In the genomic region with DNA sequence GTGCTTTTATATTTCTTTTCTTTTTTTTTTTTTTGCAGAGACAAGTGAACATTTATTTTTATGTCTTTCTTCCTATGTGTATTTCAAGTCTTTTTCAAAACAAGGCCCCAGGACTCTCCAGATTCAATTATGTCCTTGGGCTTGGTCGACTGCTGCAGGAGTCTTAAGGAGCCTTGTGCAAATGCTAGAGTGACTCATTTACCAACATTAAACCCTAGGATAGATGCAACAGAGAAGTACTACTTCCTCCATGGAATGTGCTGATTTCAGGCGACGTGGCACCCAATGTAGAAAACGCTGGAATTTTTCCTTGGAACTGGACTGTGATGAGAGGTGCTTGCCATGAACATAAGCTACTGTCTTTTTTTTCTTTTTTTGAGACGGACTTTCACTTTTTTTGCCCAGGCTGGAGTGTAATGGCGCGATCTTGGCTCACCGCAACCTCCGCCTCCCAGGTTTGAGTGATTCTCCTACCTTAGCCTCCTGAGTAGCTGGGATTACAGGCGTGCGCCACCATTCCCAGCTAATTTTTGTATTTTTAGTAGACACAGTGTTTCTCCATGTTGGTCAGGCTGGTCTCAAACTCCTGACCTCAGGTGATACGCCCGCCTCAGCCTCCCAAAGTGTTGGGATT, we compare ENCODE assay signal across 8 cellular contexts. TPM values are rescaled to one million over a fixed set of nuclear protein-coding genes. Genes with fewer than 3 reads are reported as not detected.
DNase-seq lines count a peak whose midpoint lies in the region; ATAC-seq and TF ChIP-seq lines count a peak whose summit lies in the region.
"Not testable (repeated sequence)": the region's sequence is repeated elsewhere in the genome, so short reads cannot be mapped to it uniquely, and the experiment has no call there.

No MANE protein-coding gene starts in this region.

- not testable (repeated sequence) for DNase-seq in CD4-positive, CD25-positive, alpha-beta regulatory T cell; RWPE1 (ENCODE audit: low spot score); activated T-cell treated with anti-CD3 and anti-CD28 coated beads, Interleukin-2, amount 50 U/mL, for 24 hours; MCF 10A (ENCODE audit: unreplicated experiment); natural killer cell treated with Interleukin-12 subunit alpha and Interleukin-12 subunit beta and Interleukin-15 and Interleukin-18, amount 100 ng/mL, for 72 hours (ENCODE audit: low spot score)

- not testable (repeated sequence) for TF ChIP-seq CTCF in RWPE1 (conservative IDR thresholded peaks at IDR 0.05; ENCODE audit: low read depth); MCF 10A (IDR thresholded peaks at IDR 0.05; ENCODE audit: unreplicated experiment)

- H3K27ac ChIP-seq in CD4-positive, CD25-positive, alpha-beta regulatory T cell (ENCODE audit: insufficient read depth, low read length, poor library complexity, severe bottlenecking), result peak overlapping the region; percentile 90
- peak overlapping the region; percentile 30; the same call in 1 of the 2 replicates for H3K27ac ChIP-seq in RWPE1
- H3K27ac ChIP-seq in iPS-20b (ENCODE audit: low read length), result peak overlapping the region; percentile 100
- H3K27ac ChIP-seq in subcutaneous abdominal adipose tissue (ENCODE audit: low read depth, low read length), result peak overlapping the region; percentile 96

- peak overlapping the region; percentile 94 for H3K4me3 ChIP-seq in CD4-positive, CD25-positive, alpha-beta regulatory T cell (ENCODE audit: low read depth, low read length)
- H3K4me3 ChIP-seq in iPS-20b (ENCODE audit: low read length), result peak overlapping the region; percentile 81
- not testable (repeated sequence) for H3K4me3 ChIP-seq in subcutaneous abdominal adipose tissue (ENCODE audit: low read depth in 1 of 5, low read length in 5 of 5)

- not testable (repeated sequence) for H3K9me3 Mint-ChIP-seq in CD4-positive, CD25-positive, alpha-beta regulatory T cell; IgD-negative memory B cell; activated T-cell treated with anti-CD3 and anti-CD28 coated beads, Interleukin-2, amount 50 U/mL, for 24 hours; MCF 10A (ENCODE audit: unreplicated experiment); natural killer cell treated with Interleukin-12 subunit alpha and Interleukin-12 subunit beta and Interleukin-15 and Interleukin-18, amount 100 ng/mL, for 72 hours

- not testable (repeated sequence) for ATAC-seq in CD4-positive, CD25-positive, alpha-beta regulatory T cell (ENCODE audit: low read depth in 2 of 2); natural killer cell treated with Interleukin-12 subunit alpha and Interleukin-12 subunit beta and Interleukin-15 and Interleukin-18, amount 100 ng/mL, for 72 hours

- peak overlapping the region; percentile 89 to 99 (median 96) for H3K4me3 Mint-ChIP-seq in CD4-positive, CD25-positive, alpha-beta regulatory T cell
- H3K4me3 Mint-ChIP-seq in IgD-negative memory B cell (peak overlapping the region in 3 of 4 donors; percentile 98 to 100 (median 99)), MCF 10A (ENCODE audit: unreplicated experiment) (peak overlapping the region; percentile 91)
- H3K4me3 Mint-ChIP-seq in activated T-cell treated with anti-CD3 and anti-CD28 coated beads, Interleukin-2, amount 50 U/mL, for 24 hours, result peak overlapping the region; percentile 85
- peak overlapping the region; percentile 97 for H3K4me3 Mint-ChIP-seq in natural killer cell treated with Interleukin-12 subunit alpha and Interleukin-12 subunit beta and Interleukin-15 and Interleukin-18, amount 100 ng/mL, for 72 hours

- H3K36me3 ChIP-seq in CD4-positive, CD25-positive, alpha-beta regulatory T cell (ENCODE audit: control insufficient read depth, insufficient read depth, low read length); iPS-20b (ENCODE audit: insufficient read depth, low read depth, low read length): not testable (repeated sequence)
- peaks cover 0 to 14% (median 9%) of the 10 kb centered on the region in 5 donors for H3K36me3 ChIP-seq in subcutaneous abdominal adipose tissue (ENCODE audit: control insufficient read depth in 5 of 5, insufficient read depth in 5 of 5, low read length in 5 of 5)

- not testable (repeated sequence) for BruUV-seq in MCF 10A (replicated peaks; lab: Mats Ljungman, UMichigan)

- H3K4me1 ChIP-seq in CD4-positive, CD25-positive, alpha-beta regulatory T cell (ENCODE audit: control insufficient read depth, insufficient read depth, low read length, poor library complexity, severe bottlenecking), result peaks cover 32% of the 10 kb centered on the region
- H3K4me1 ChIP-seq in iPS-20b (ENCODE audit: insufficient read depth, low read length), result peaks cover 16% of the 10 kb centered on the region
- peaks cover 3 to 36% (median 26%) of the 10 kb centered on the region in 5 donors for H3K4me1 ChIP-seq in subcutaneous abdominal adipose tissue (ENCODE audit: control insufficient read depth in 5 of 5, insufficient read depth in 5 of 5, low read length in 5 of 5)

- not testable (repeated sequence) for H3K27me3 ChIP-seq in CD4-positive, CD25-positive, alpha-beta regulatory T cell (ENCODE audit: control insufficient read depth, insufficient read depth, low read length); iPS-20b (ENCODE audit: insufficient read depth, low read length); subcutaneous abdominal adipose tissue (ENCODE audit: control insufficient read depth in 5 of 5, insufficient read depth in 4 of 5, low read length in 5 of 5)

- H3K36me3 Mint-ChIP-seq in CD4-positive, CD25-positive, alpha-beta regulatory T cell; IgD-negative memory B cell; natural killer cell treated with Interleukin-12 subunit alpha and Interleukin-12 subunit beta and Interleukin-15 and Interleukin-18, amount 100 ng/mL, for 72 hours: not testable (repeated sequence)
- peaks cover 75% of the 10 kb centered on the region for H3K36me3 Mint-ChIP-seq in activated T-cell treated with anti-CD3 and anti-CD28 coated beads, Interleukin-2, amount 50 U/mL, for 24 hours (ENCODE audit: low read depth)
- peaks cover 20% of the 10 kb centered on the region for H3K36me3 Mint-ChIP-seq in MCF 10A (ENCODE audit: insufficient read depth, unreplicated experiment)

- peaks cover 10 to 50% (median 25%) of the 10 kb centered on the region in 4 donors for H3K4me1 Mint-ChIP-seq in CD4-positive, CD25-positive, alpha-beta regulatory T cell
- peaks cover 9 to 21% (median 16%) of the 10 kb centered on the region in 3 donors for H3K4me1 Mint-ChIP-seq in IgD-negative memory B cell
- peaks cover 33% of the 10 kb centered on the region for H3K4me1 Mint-ChIP-seq in activated T-cell treated with anti-CD3 and anti-CD28 coated beads, Interleukin-2, amount 50 U/mL, for 24 hours (ENCODE audit: low read depth)
- H3K4me1 Mint-ChIP-seq in MCF 10A (ENCODE audit: insufficient read depth, unreplicated experiment), result not testable (repeated sequence)
- peaks cover 20% of the 10 kb centered on the region in 2 donors for H3K4me1 Mint-ChIP-seq in natural killer cell treated with Interleukin-12 subunit alpha and Interleukin-12 subunit beta and Interleukin-15 and Interleukin-18, amount 100 ng/mL, for 72 hours (ENCODE audit: low read depth in 2 of 2)

- not testable (repeated sequence) for H3K9me3 ChIP-seq in CD4-positive, CD25-positive, alpha-beta regulatory T cell (ENCODE audit: control insufficient read depth in 2 of 2, low read length in 2 of 2); iPS-20b (ENCODE audit: insufficient read depth, low read depth, low read length); subcutaneous abdominal adipose tissue (ENCODE audit: control insufficient read depth in 5 of 5, low read length in 5 of 5)

- peak overlapping the region; percentile 96 to 99 (median 98) for H3K27ac Mint-ChIP-seq in CD4-positive, CD25-positive, alpha-beta regulatory T cell
- peak overlapping the region; percentile 96 to 99 (median 96) for H3K27ac Mint-ChIP-seq in IgD-negative memory B cell
- peak overlapping the region; percentile 98 for H3K27ac Mint-ChIP-seq in activated T-cell treated with anti-CD3 and anti-CD28 coated beads, Interleukin-2, amount 50 U/mL, for 24 hours
- H3K27ac Mint-ChIP-seq in MCF 10A (ENCODE audit: low read depth, unreplicated experiment), result peak overlapping the region; percentile 95
- peak overlapping the region; percentile 94 to 96 for H3K27ac Mint-ChIP-seq in natural killer cell treated with Interleukin-12 subunit alpha and Interleukin-12 subunit beta and Interleukin-15 and Interleukin-18, amount 100 ng/mL, for 72 hours

- H3K27me3 Mint-ChIP-seq in CD4-positive, CD25-positive, alpha-beta regulatory T cell; IgD-negative memory B cell; activated T-cell treated with anti-CD3 and anti-CD28 coated beads, Interleukin-2, amount 50 U/mL, for 24 hours; MCF 10A (ENCODE audit: insufficient read depth, unreplicated experiment); natural killer cell treated with Interleukin-12 subunit alpha and Interleukin-12 subunit beta and Interleukin-15 and Interleukin-18, amount 100 ng/mL, for 72 hours: not testable (repeated sequence)

- POLR2A ChIA-PET in RWPE1 (lab: Yijun Ruan, JAX; ENCODE audit: low non-redundant PET) (interaction anchor here (1.3 kb wide), 1 partner anchor 21 kb away, joined by 7 read pairs; the partner anchor contains the start of gene ZNF764), MCF 10A (lab: Yijun Ruan, JAX) (interaction anchor here (0.8 to 3.5 kb wide), 10 partner anchors 10 to 166 kb away, joined by 3 to 104 read pairs (median 14); partner anchors contain the start of genes DCTPP1, TBC1D10B, ZNF688 and ZNF764)

- H3K9ac ChIP-seq in iPS-20b (ENCODE audit: low read depth, low read length), result peak overlapping the region; percentile 96; the same call in 1 of the 2 replicates
- not testable (repeated sequence) for H3K9ac ChIP-seq in subcutaneous abdominal adipose tissue (ENCODE audit: low read length in 5 of 5)

- intact Hi-C loops in MCF 10A (cut with micrococcal nuclease), result not testable (repeated sequence)

- CTCF ChIA-PET in RWPE1 (lab: Yijun Ruan, JAX), result interaction anchor here (0.6 to 2.0 kb wide), 8 partner anchors 9 to 122 kb away, joined by 3 to 30 read pairs (median 4); partner anchors contain the start of genes DCTPP1 and PRR14
- CTCF ChIA-PET in MCF 10A (lab: Yijun Ruan, JAX), result interaction anchor here (0.7 to 3.4 kb wide), 12 partner anchors 7 to 494 kb away, joined by 3 to 28 read pairs (median 5); partner anchors contain the start of genes DCTPP1, ZNF764 and ZNF785

RNA-seq across cellular contexts. Expression of gene ZNF747, which starts 1.9 kb away (rescaled TPM):
- total RNA-seq in CD4-positive, CD25-positive, alpha-beta regulatory T cell, result 5.0 TPM
- polyA plus RNA-seq in CD4-positive, CD25-positive, alpha-beta regulatory T cell, result 1 to 10 TPM; 6.4 to 9.4 (median 8.6) TPM
- polyA plus RNA-seq in IgD-negative memory B cell, result 14.8 TPM
- total RNA-seq in MCF 10A (2022), result 13.7 TPM in 2 replicates
- 10 to 100 TPM in 1 of 2 donors, 1 to 10 TPM in 1; 8.7 to 10.3 TPM for total RNA-seq in natural killer cell treated with Interleukin-12 subunit alpha and Interleukin-12 subunit beta and Interleukin-15 and Interleukin-18, amount 100 ng/mL, for 72 hours

RNA-seq across cellular contexts. Expression of gene ZNF768, which starts 10.1 kb away (rescaled TPM):
- total RNA-seq in CD4-positive, CD25-positive, alpha-beta regulatory T cell, result 4.0 TPM
- 1 to 10 TPM in 1 of 4 donors, under 1 TPM in 3; 0.40 to 1.2 (median 0.66) TPM for polyA plus RNA-seq in CD4-positive, CD25-positive, alpha-beta regulatory T cell
- polyA plus RNA-seq in IgD-negative memory B cell, result 12.7 TPM
- total RNA-seq in MCF 10A (2022), result 38.6 and 39.3 TPM in 2 replicates
- total RNA-seq in natural killer cell treated with Interleukin-12 subunit alpha and Interleukin-12 subunit beta and Interleukin-15 and Interleukin-18, amount 100 ng/mL, for 72 hours, result 10 to 100 TPM; 10.4 to 11.8 TPM

RNA-seq across cellular contexts. Expression of gene ZNF764, which starts 21.7 kb away (rescaled TPM):
- total RNA-seq in CD4-positive, CD25-positive, alpha-beta regulatory T cell, result 15.6 TPM
- polyA plus RNA-seq in CD4-positive, CD25-positive, alpha-beta regulatory T cell, result 1 to 10 TPM; 4.8 to 6.5 (median 5.7) TPM
- 6.2 TPM for polyA plus RNA-seq in IgD-negative memory B cell
- total RNA-seq in MCF 10A (2022), result 8.3 and 10.6 TPM in 2 replicates
- 10 to 100 TPM; 14.9 to 22.9 TPM for total RNA-seq in natural killer cell treated with Interleukin-12 subunit alpha and Interleukin-12 subunit beta and Interleukin-15 and Interleukin-18, amount 100 ng/mL, for 72 hours

RNA-seq across cellular contexts. Expression of gene ZNF688, which starts 35.0 kb away (rescaled TPM):
- total RNA-seq in CD4-positive, CD25-positive, alpha-beta regulatory T cell, result 12.1 TPM
- polyA plus RNA-seq in CD4-positive, CD25-positive, alpha-beta regulatory T cell, result 10 to 100 TPM; 34.5 to 59.1 (median 50.5) TPM
- 40.7 TPM for polyA plus RNA-seq in IgD-negative memory B cell
- 9.0 and 11.6 TPM in 2 replicates for total RNA-seq in MCF 10A (2022)
- total RNA-seq in natural killer cell treated with Interleukin-12 subunit alpha and Interleukin-12 subunit beta and Interleukin-15 and Interleukin-18, amount 100 ng/mL, for 72 hours, result 1 to 10 TPM; 8.3 to 8.9 TPM

RNA-seq across cellular contexts. Expression of gene ZNF785, which starts 49.0 kb away (rescaled TPM):
- 9.3 TPM for total RNA-seq in CD4-positive, CD25-positive, alpha-beta regulatory T cell
- 1 to 10 TPM; 1.4 to 3.5 (median 2.5) TPM for polyA plus RNA-seq in CD4-positive, CD25-positive, alpha-beta regulatory T cell
- polyA plus RNA-seq in IgD-negative memory B cell, result 2.9 TPM
- total RNA-seq in MCF 10A (2022), result 12.8 and 16.3 TPM in 2 replicates
- 10 to 100 TPM; 13.3 to 20.0 TPM for total RNA-seq in natural killer cell treated with Interleukin-12 subunit alpha and Interleukin-12 subunit beta and Interleukin-15 and Interleukin-18, amount 100 ng/mL, for 72 hours

Comparison
In these comparisons a context has a peak if more than half of its experiments do, and no peak if none do; other contexts are left out.
1. H3K27ac ChIP-seq: peak in every context shown above with its lines; median percentile 100 in iPS-20b; 96 in subcutaneous abdominal adipose tissue; 90 in CD4-positive, CD25-positive, alpha-beta regulatory T cell; 30 in RWPE1.